13 cellular contexts compared by ENCODE assay signal in the genomic region with DNA sequence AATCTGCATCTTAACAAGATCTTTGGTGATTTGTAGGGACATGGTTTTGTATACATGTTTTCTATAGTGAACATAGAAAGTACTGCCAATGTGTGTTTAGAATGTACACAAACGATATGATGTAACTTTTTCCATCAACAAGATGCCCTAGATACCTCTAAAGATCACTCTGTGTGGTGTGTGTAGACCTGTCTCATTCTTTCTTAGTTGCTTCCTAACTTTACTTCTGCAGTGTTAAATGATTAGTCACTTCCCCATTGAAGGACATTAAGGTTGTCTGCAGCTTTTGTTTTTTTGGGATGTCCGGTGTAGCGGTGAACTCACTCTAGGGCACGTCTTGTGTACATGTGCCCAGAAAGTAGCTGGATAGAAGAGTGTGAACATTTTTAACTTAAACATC. TPM values are rescaled to one million over a fixed set of nuclear protein-coding genes. Genes with fewer than 3 reads are reported as not detected.
DNase-seq lines count a peak whose midpoint lies in the region; ATAC-seq, FAIRE-seq and TF ChIP-seq lines count a peak whose summit lies in the region.
"Had no signal": no experiment of that assay in that cellular context is flagged by ENCODE, and none has a peak within 500 bp of the region (broad histone marks: within the 10 kb centered on the region; RNA-seq: fewer than 3 reads in every experiment).

No MANE protein-coding gene starts in this region.

- no peak for TF ChIP-seq POLR2A in HCT116 (IDR thresholded peaks at IDR 0.05; ENCODE audit: borderline replicate concordance, extremely low read depth, insufficient read depth, insufficient read length)

- dilution Hi-C loops in keratinocyte (cut with MboI; ENCODE audit: extremely low pct_ligation_motif_present, low sequenced_read_pairs): no loop called here

- H3K4me1 ChIP-seq in HCT116 (ENCODE audit: control insufficient read depth in 1 of 2, insufficient read depth in 2 of 2, low read length in 2 of 2): peaks cover 0 to 16% of the 10 kb centered on the region in 2 experiments; a peak in 2 of 4 replicates
- H3K4me1 ChIP-seq in keratinocyte (ENCODE audit: control insufficient read depth, extremely low read depth, insufficient read depth, low read length): peaks cover 29% of the 10 kb centered on the region

- peaks cover 61% of the 10 kb centered on the region for H3K4me1 Mint-ChIP-seq in activated B cell treated with CpG ODN at 0.5 μM for 24 hours

- no peak overlapping the region for H3K9ac ChIP-seq in HCT116 (ENCODE audit: low read length)
- H3K9ac ChIP-seq in keratinocyte (ENCODE audit: control insufficient read depth, extremely low read depth, insufficient read depth, low read length): no peak overlapping the region

- no TSS peak for BruUV-seq in HCT116 (replicated peaks; lab: Mats Ljungman, UMichigan)

- TF ChIP-seq CTCF in HCT116 (IDR thresholded peaks at IDR 0.05 in 2 of 3, conservative IDR thresholded peaks at IDR 0.05 in 1 of 3; ENCODE audit: borderline replicate concordance in 1 of 3, insufficient read depth in 1 of 3, low read depth in 2 of 3, low read length in 2 of 3) (no peak), activated B cell treated with CpG ODN at 0.5 μM for 24 hours (IDR thresholded peaks at IDR 0.05) (no peak), keratinocyte (optimal IDR thresholded peaks at IDR 0.05 in 1 of 3, IDR thresholded peaks at IDR 0.05 in 1 of 3, conservative IDR thresholded peaks at IDR 0.05 in 1 of 3; ENCODE audit: extremely low read depth in 1 of 3, insufficient read depth in 2 of 3, low read length in 3 of 3) (no peak)

- intact Hi-C loops in HCT116 (cut with micrococcal nuclease) (no loop called here), activated B cell treated with CpG ODN at 0.5 μM for 24 hours (cut with micrococcal nuclease) (no loop called here)

- H3K36me3 ChIP-seq in HCT116 (ENCODE audit: control insufficient read depth in 1 of 2, insufficient read depth in 2 of 2, low read length in 2 of 2): no peaks in the 10 kb centered on the region
- H3K36me3 ChIP-seq in keratinocyte (ENCODE audit: control insufficient read depth in 2 of 2, extremely low read depth in 1 of 2, insufficient read depth in 2 of 2, low read length in 2 of 2): no peaks in the 10 kb centered on the region
- H3K36me3 ChIP-seq in H7 (replicated peaks; ENCODE audit: control insufficient read depth, insufficient read depth, low read length): no peaks in the 10 kb centered on the region
- H3K36me3 ChIP-seq: esophagus muscularis mucosa, uterus had no signal

- H3K4me3 ChIP-seq in HCT116 (replicated peaks in 1 of 2; ENCODE audit: low read depth in 1 of 2, low read length in 2 of 2): no peak overlapping the region
- H3K4me3 ChIP-seq in keratinocyte (ENCODE audit: control insufficient read depth in 2 of 3, extremely low read depth in 1 of 3, insufficient read depth in 2 of 3, low read depth in 1 of 3, low read length in 3 of 3): no peak overlapping the region
- H3K4me3 ChIP-seq in H7 (ENCODE audit: insufficient read depth, low read depth, low read length): no peak overlapping the region
- H3K4me3 ChIP-seq: esophagus muscularis mucosa, uterus had no signal

- DNase-seq in A172 (ENCODE audit: low spot score) (peak; percentile 42), HCT116 (ENCODE audit: low read depth, low spot score) (no peak), activated B cell treated with CpG ODN at 0.5 μM for 24 hours (no peak), keratinocyte (ENCODE audit: low read depth, low spot score) (no peak), cortex of kidney (lab: John Stamatoyannopoulos, UW) (no peak), H7 (no peak)
- DNase-seq in activated CD4-positive, alpha-beta T cell treated with anti-CD3 and anti-CD28 coated beads for 1 hour: no peak
- DNase-seq: NCI-H446 treated with DMSO at 0.1 percent for 48 hours, uterus had no signal

- H3K4me2 ChIP-seq in HCT116 (ENCODE audit: low read length) (peak overlapping the region; percentile 3; the same call in 1 of the 2 replicates), keratinocyte (ENCODE audit: control insufficient read depth, extremely low read depth, insufficient read depth, low read depth, low read length) (peak overlapping the region; percentile 7)

- TF ChIP-seq RAD21 in HCT116 (IDR thresholded peaks at IDR 0.05; ENCODE audit: low read depth): no peak

- no peak for FAIRE-seq in keratinocyte (lab: Jason Lieb, UNC)
- FAIRE-seq: RCC 7860 had no signal

- no peaks in the 10 kb centered on the region for H3K9me3 Mint-ChIP-seq in activated B cell treated with CpG ODN at 0.5 μM for 24 hours

- no peak for ATAC-seq in HCT116
- ATAC-seq in activated B cell treated with CpG ODN at 0.5 μM for 24 hours (ENCODE audit: low read depth): no peak
- no peak for ATAC-seq in GM19023 (IDR thresholded peaks at IDR 0.05; ENCODE audit: unreplicated experiment)

- CTCF ChIA-PET in HCT116 (lab: Charles Lee): no interaction called here
- CTCF ChIA-PET in activated B cell treated with CpG ODN at 0.5 μM for 24 hours (lab: Charles Lee): no interaction called here

- peaks cover 2% of the 10 kb centered on the region for H3K36me3 Mint-ChIP-seq in activated B cell treated with CpG ODN at 0.5 μM for 24 hours (ENCODE audit: low read depth)

- peak overlapping the region; percentile 13 for H3K27ac Mint-ChIP-seq in activated B cell treated with CpG ODN at 0.5 μM for 24 hours
- H3K27ac Mint-ChIP-seq: activated T-helper 1 cell treated with anti-CD3 and anti-CD28 coated beads, Interleukin-12 subunit alpha, Interleukin-12 subunit beta, Interleukin-2, Interleukin-4 antibody, amounts not matched to agents 30 ng/mL and 10 ng/mL and 1 ng/mL, durations not matched to agents 14 hours and 24 hours and 36 hours had no signal

- no peaks in the 10 kb centered on the region for H3K9me1 ChIP-seq in keratinocyte (ENCODE audit: control insufficient read depth, extremely low read depth, insufficient read depth, low read length)

- peak overlapping the region; percentile 4 for H3K4me3 Mint-ChIP-seq in activated B cell treated with CpG ODN at 0.5 μM for 24 hours
- H3K4me3 Mint-ChIP-seq: activated T-helper 1 cell treated with anti-CD3 and anti-CD28 coated beads, Interleukin-12 subunit alpha, Interleukin-12 subunit beta, Interleukin-2, Interleukin-4 antibody, amounts not matched to agents 30 ng/mL and 10 ng/mL and 1 ng/mL, durations not matched to agents 14 hours and 24 hours and 36 hours had no signal

- peaks cover 7% of the 10 kb centered on the region; the same call in 1 of the 2 replicates for H4K20me1 ChIP-seq in HCT116 (ENCODE audit: insufficient read depth)
- peaks cover 14% of the 10 kb centered on the region for H4K20me1 ChIP-seq in keratinocyte (ENCODE audit: control insufficient read depth, extremely low read depth, insufficient read depth, low read length)

- H3K9me2 ChIP-seq in HCT116 (ENCODE audit: insufficient read depth): no peaks in the 10 kb centered on the region

- POLR2A ChIA-PET in HCT116 (lab: Charles Lee) (no interaction called here), activated B cell treated with CpG ODN at 0.5 μM for 24 hours (lab: Charles Lee) (interaction anchor here (0.7 to 1.0 kb wide), 4 partner anchors 9 to 37 kb away, joined by 3 to 7 read pairs (median 5); partner anchors contain the start of gene CDYL)

- H3K9me3 ChIP-seq in HCT116 (ENCODE audit: control insufficient read depth in 1 of 2, insufficient read depth in 1 of 2, low read depth in 1 of 2, low read length in 2 of 2) (peaks cover 0 to 3% of the 10 kb centered on the region in 2 experiments; a peak in 1 of 4 replicates), keratinocyte (ENCODE audit: control insufficient read depth, low read depth, low read length) (no peaks in the 10 kb centered on the region)
- H3K9me3 ChIP-seq: esophagus muscularis mucosa, uterus had no signal

- no peaks in the 10 kb centered on the region for H3K27me3 ChIP-seq in HCT116 (ENCODE audit: insufficient read depth, low read length)
- no peaks in the 10 kb centered on the region for H3K27me3 ChIP-seq in keratinocyte (ENCODE audit: control insufficient read depth, extremely low read depth, insufficient read depth, low read length)
- H3K27me3 ChIP-seq in H7 (ENCODE audit: control insufficient read depth, insufficient read depth, low read length): no peaks in the 10 kb centered on the region
- H3K27me3 ChIP-seq: esophagus muscularis mucosa, uterus had no signal

- peaks cover 97% of the 10 kb centered on the region for H3K79me2 ChIP-seq in HCT116 (ENCODE audit: insufficient read depth, low read length)
- peaks cover 96% of the 10 kb centered on the region for H3K79me2 ChIP-seq in keratinocyte (ENCODE audit: control insufficient read depth, insufficient read depth, low read length)

- H3K27me3 Mint-ChIP-seq in activated B cell treated with CpG ODN at 0.5 μM for 24 hours: no peaks in the 10 kb centered on the region

- no peak overlapping the region for H3K27ac ChIP-seq in HCT116 (ENCODE audit: low read depth, low read length)
- H3K27ac ChIP-seq in keratinocyte (ENCODE audit: control insufficient read depth, insufficient read depth, low read length): no peak overlapping the region
- H3K27ac ChIP-seq: esophagus muscularis mucosa, uterus had no signal

- RAD21 ChIA-PET in HCT116 (lab: Charles Lee; ENCODE audit: low non-redundant PET in 1 of 2, low total read pairs in 2 of 2, uncharacterized antibody in 2 of 2, unreplicated experiment in 2 of 2): no interaction called here

- no peak overlapping the region for H2AFZ ChIP-seq in HCT116 (ENCODE audit: low read depth, low read length, poor library complexity, severe bottlenecking)
- no peak overlapping the region for H2AFZ ChIP-seq in keratinocyte (ENCODE audit: control insufficient read depth, low read length)

TF ChIP-seq in HCT116, 20 proteins besides CTCF, POLR2A, EP300 and RAD21 (continues in another document):
- TF ChIP-seq POLR2AphosphoS5 (IDR thresholded peaks at IDR 0.05; ENCODE audit: low read depth, low read length) (no peak), ZNF274 (IDR thresholded peaks at IDR 0.05; ENCODE audit: low read depth, low read length) (no peak), SP1 (IDR thresholded peaks at IDR 0.05; ENCODE audit: low read depth) (no peak)

RNA-seq across cellular contexts. Expression of gene CDYL, which starts 35.9 kb away (rescaled TPM):
- total RNA-seq in A172 (2014; rRNA removed; shearing (Covaris generic)): 28.9 and 32.0 TPM in 2 replicates
- total RNA-seq in HCT116 (2021; ENCODE audit: unreplicated experiment) (42.6 TPM), activated B cell treated with CpG ODN at 0.5 μM for 24 hours (47.5 and 49.8 TPM in 2 replicates)
- 23.5 and 25.3 TPM in 2 replicates for polyA plus RNA-seq in HCT116 (2012)
- 37.1 to 48.0 TPM (median 42.6 TPM) in 3 replicates for polyA plus RNA-seq in keratinocyte
- polyA plus RNA-seq in keratinocyte (2011; ENCODE audit: low read depth): 62.9 TPM
- 36.8 and 57.4 TPM in 2 replicates for polyA plus RNA-seq in keratinocyte (2011; cell fraction: cytosol; rRNA removed)
- 53.4 and 60.3 TPM in 2 replicates for polyA plus RNA-seq in keratinocyte (2011; cell fraction: nucleus; rRNA removed)
- polyA plus RNA-seq in keratinocyte (2012; ENCODE audit: low replicate concordance): 30.4 and 42.8 TPM in 2 replicates
- 34.7 to 78.3 TPM (median 68.1 TPM) in 3 replicates for polyA minus RNA-seq in keratinocyte
- polyA minus RNA-seq in keratinocyte (2011; cell fraction: cytosol; rRNA and poly(A)+ RNA removed): 49.5 TPM
- 31.5 and 54.2 TPM in 2 replicates for polyA minus RNA-seq in keratinocyte (2011; cell fraction: nucleus; rRNA and poly(A)+ RNA removed)
- 49.3 and 65.6 TPM in 2 replicates for total RNA-seq in H7 (2014; rRNA removed; shearing (Covaris generic))
